In the genomic region with DNA sequence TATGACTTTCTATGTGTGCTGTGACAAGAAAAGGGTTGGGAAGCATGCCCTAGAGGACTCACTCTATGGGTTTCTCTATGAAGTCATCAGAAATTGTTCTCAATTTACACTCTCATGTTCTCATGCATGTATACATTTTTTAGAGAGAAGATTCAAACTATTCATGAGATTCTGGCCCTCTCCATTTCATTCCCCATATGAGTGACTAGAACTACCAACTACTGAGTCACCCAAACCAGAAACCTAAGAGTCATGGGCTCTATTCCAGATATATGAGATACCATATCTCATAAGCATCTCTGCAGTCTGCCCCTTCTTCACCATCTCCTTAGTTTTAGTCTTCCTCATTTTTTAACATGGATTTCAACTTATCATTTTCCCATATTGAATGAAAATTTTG, we compare ENCODE assay signal across 21 cellular contexts.
"Had no signal": no experiment of that assay in that cellular context is flagged by ENCODE, and none has a peak within 500 bp of the region (broad histone marks: within the 10 kb centered on the region; RNA-seq: fewer than 3 reads in every experiment).

No MANE protein-coding gene starts in this region.

- DNase-seq: activated CD4-positive, CD25-positive, alpha-beta regulatory T cell treated with anti-CD3 and anti-CD28 coated beads, Interleukin-2, amount 50 U/mL, for 72 hours; activated naive CD4-positive, alpha-beta T cell; activated naive CD8-positive, alpha-beta T cell treated with anti-CD3 and anti-CD28 coated beads, Interleukin-2, amount 10 ng/mL, durations not matched to agents 7 days and 5 days; activated T-cell treated with anti-CD3 and anti-CD28 coated beads, Interleukin-2, amount 50 U/mL, for 1 hour; amygdala; caudate nucleus; foreskin fibroblast; immature natural killer cell; kidney glomerular epithelial cell; left lung; naive B cell; nucleus accumbens; posterior cingulate gyrus; right lobe of liver; small intestine; stimulated activated naive B cell treated with anti-CD40 and anti-IgM and Interleukin-4, amounts not matched to agents 10 μg/mL and 1 μg/mL and 100 μg/mL, for 72 hours; T-helper 1 cell; testis; WERI-Rb-1 had no signal

- H3K27me3 ChIP-seq: hepatocyte, left lung, right lobe of liver, testis had no signal

- H3K36me3 ChIP-seq: left lung, right lobe of liver, WERI-Rb-1 had no signal

- H2AFZ ChIP-seq: hepatocyte had no signal

- H3K4me1 ChIP-seq: left lung, right lobe of liver, testis had no signal

- H3K4me3 ChIP-seq: hepatocyte, left lung, lung, right lobe of liver, testis had no signal

- H3K4me2 ChIP-seq: hepatocyte had no signal

- H3K27ac ChIP-seq: hepatocyte, left lung, right lobe of liver, testis, WERI-Rb-1 had no signal

- ATAC-seq: left lung; right lobe of liver; stimulated activated naive B cell treated with anti-CD40 and anti-IgM and Interleukin-4, amounts not matched to agents 10 μg/mL and 1 μg/mL and 100 μg/mL, for 72 hours had no signal

- H3K9me3 ChIP-seq: left lung, right lobe of liver, testis had no signal
